In genomic region chr13:27455331-27455855, GRCh38 we compare ENCODE assay signal across 9 cellular contexts. TPM values are rescaled to one million over a fixed set of nuclear protein-coding genes. Genes with fewer than 3 reads are reported as not detected.
DNase-seq lines count a peak whose midpoint lies in the region; ATAC-seq, FAIRE-seq and TF ChIP-seq lines count a peak whose summit lies in the region.
"Had no signal": no experiment of that assay in that cellular context is flagged by ENCODE, and none has a peak within 500 bp of the region (broad histone marks: within the 10 kb centered on the region; RNA-seq: fewer than 3 reads in every experiment).

No MANE protein-coding gene starts in this region.

- H3K9me3 Mint-ChIP-seq in activated CD4-positive, alpha-beta T cell treated with anti-CD3 and anti-CD28 coated beads, Interleukin-2, amount 10 ng/mL, durations not matched to agents 24 days and 14 days = no peaks in the 10 kb centered on the region
- no peaks in the 10 kb centered on the region for H3K9me3 Mint-ChIP-seq in Caco-2 (ENCODE audit: unreplicated experiment)

- intact Hi-C loops in activated CD4-positive, alpha-beta T cell treated with anti-CD3 and anti-CD28 coated beads, Interleukin-2, amount 10 ng/mL, durations not matched to agents 24 days and 14 days (cut with micrococcal nuclease) = loop anchor here (10.0 kb wide), 1 partner anchor 281 kb away; the partner anchor contains the start of gene USP12
- intact Hi-C loops in Caco-2 (cut with micrococcal nuclease; ENCODE audit: unreplicated experiment) = loop anchor here (10.0 kb wide), 1 partner anchor 501 kb away; no protein-coding TSS in a partner anchor

- no peaks in the 10 kb centered on the region for H3K36me3 Mint-ChIP-seq in activated CD4-positive, alpha-beta T cell treated with anti-CD3 and anti-CD28 coated beads, Interleukin-2, amount 10 ng/mL, durations not matched to agents 24 days and 14 days (ENCODE audit: low read depth)
- H3K36me3 Mint-ChIP-seq in Caco-2 (ENCODE audit: insufficient read depth, unreplicated experiment) = peaks cover 11% of the 10 kb centered on the region

- H3K4me1 ChIP-seq in hepatocyte (ENCODE audit: insufficient read depth) = no peaks in the 10 kb centered on the region
- peaks cover 17% of the 10 kb centered on the region for H3K4me1 ChIP-seq in suprapubic skin
- H3K4me1 ChIP-seq in Caco-2 = peaks cover 7% of the 10 kb centered on the region; the same call in 1 of the 2 replicates

- no peak for TF ChIP-seq EP300 in suprapubic skin (IDR thresholded peaks at IDR 0.05)

- H2AFZ ChIP-seq in hepatocyte = peak overlapping the region; percentile 53

- peaks cover 15% of the 10 kb centered on the region for H3K4me1 Mint-ChIP-seq in activated CD4-positive, alpha-beta T cell treated with anti-CD3 and anti-CD28 coated beads, Interleukin-2, amount 10 ng/mL, durations not matched to agents 24 days and 14 days
- H3K4me1 Mint-ChIP-seq in Caco-2 (ENCODE audit: low read depth, unreplicated experiment) = no peaks in the 10 kb centered on the region

- no peak for ATAC-seq in GM21515 (IDR thresholded peaks at IDR 0.05; ENCODE audit: unreplicated experiment)

- H3K9me3 ChIP-seq in hepatocyte (ENCODE audit: low read depth) (no peaks in the 10 kb centered on the region), suprapubic skin (no peaks in the 10 kb centered on the region), Caco-2 (no peaks in the 10 kb centered on the region)

- no peaks in the 10 kb centered on the region for H3K27me3 Mint-ChIP-seq in activated CD4-positive, alpha-beta T cell treated with anti-CD3 and anti-CD28 coated beads, Interleukin-2, amount 10 ng/mL, durations not matched to agents 24 days and 14 days
- no peaks in the 10 kb centered on the region for H3K27me3 Mint-ChIP-seq in Caco-2 (ENCODE audit: insufficient read depth, unreplicated experiment)

- TF ChIP-seq POLR2A in suprapubic skin (IDR thresholded peaks at IDR 0.05) = no peak

- H4K20me1 ChIP-seq in hepatocyte (ENCODE audit: insufficient read depth, poor library complexity, severe bottlenecking) = no peaks in the 10 kb centered on the region

- POLR2A ChIA-PET in Caco-2 (lab: Charles Lee) = no interaction called here

- H3K36me3 ChIP-seq in hepatocyte (replicated peaks; ENCODE audit: insufficient read depth, low read depth) (no peaks in the 10 kb centered on the region), suprapubic skin (no peaks in the 10 kb centered on the region), Caco-2 (ENCODE audit: control insufficient read depth, insufficient read depth, low read length) (no peaks in the 10 kb centered on the region)

- no peak for FAIRE-seq in frontal cortex (lab: Jason Lieb, UNC)

- no TSS peak for BruUV-seq in Caco-2 (replicated peaks; lab: Mats Ljungman, UMichigan)

- H3K27me3 ChIP-seq in hepatocyte (no peaks in the 10 kb centered on the region), suprapubic skin (no peaks in the 10 kb centered on the region), Caco-2 (replicated peaks; ENCODE audit: control insufficient read depth, insufficient read depth, low read length) (no peaks in the 10 kb centered on the region)

- WGBS in hepatocyte (ENCODE audit: low lambda C conversion rate, missing lambda C conversion rate) = 54% methylated on average over 5 of the region's 5 CpGs
- 25% methylated on average over 5 of the region's 5 CpGs for WGBS in suprapubic skin

- no peak for TF ChIP-seq CTCF in WI38 (IDR thresholded peaks at IDR 0.05; ENCODE audit: low read depth, low read length)
- TF ChIP-seq CTCF in hepatocyte (IDR thresholded peaks at IDR 0.05; ENCODE audit: poor library complexity) = no peak
- no peak for TF ChIP-seq CTCF in suprapubic skin (IDR thresholded peaks at IDR 0.05)
- TF ChIP-seq CTCF in Caco-2 (IDR thresholded peaks at IDR 0.05; ENCODE audit: insufficient read depth in 1 of 2, low read depth in 1 of 2, low read length in 1 of 2, severe bottlenecking in 1 of 2, unreplicated experiment in 1 of 2) = no peak

- H3K9me2 ChIP-seq in hepatocyte (replicated peaks; ENCODE audit: insufficient read depth) = no peaks in the 10 kb centered on the region

- no peaks in the 10 kb centered on the region for H3K79me2 ChIP-seq in hepatocyte

- peak overlapping the region; percentile 88 for H3K4me3 Mint-ChIP-seq in activated CD4-positive, alpha-beta T cell treated with anti-CD3 and anti-CD28 coated beads, Interleukin-2, amount 10 ng/mL, durations not matched to agents 24 days and 14 days
- H3K4me3 Mint-ChIP-seq in Caco-2 (ENCODE audit: unreplicated experiment) = no peak overlapping the region

- DNase-seq in activated CD4-positive, alpha-beta T cell treated with anti-CD3 and anti-CD28 coated beads, Interleukin-2, amount 10 ng/mL, durations not matched to agents 24 days and 14 days = peak; percentile 77
- DNase-seq in activated CD4-positive, alpha-beta T cell treated with anti-CD3 and anti-CD28 coated beads, Interleukin-2, amount 50 U/mL, for 4 hours = no peak
- DNase-seq in hepatocyte (ENCODE audit: low spot score) (no peak), suprapubic skin (ENCODE audit: low spot score in 2 of 2) (no peak), Caco-2 (no peak), frontal cortex (ENCODE audit: low spot score in 2 of 2) (no peak)
- DNase-seq: stimulated activated CD4-positive, alpha-beta T cell treated with anti-CD3 and anti-CD28 coated beads, Interleukin-4, amount 100 ng/mL, for 24 hours had no signal

- peak overlapping the region; percentile 36 for H3K4me2 ChIP-seq in hepatocyte

- peak overlapping the region; percentile 95 for H3K27ac Mint-ChIP-seq in activated CD4-positive, alpha-beta T cell treated with anti-CD3 and anti-CD28 coated beads, Interleukin-2, amount 10 ng/mL, durations not matched to agents 24 days and 14 days
- no peak overlapping the region for H3K27ac Mint-ChIP-seq in Caco-2 (ENCODE audit: unreplicated experiment)

- H3K4me3 ChIP-seq in WI38 (ENCODE audit: low read depth, low read length) (peak overlapping the region; percentile 38), hepatocyte (no peak overlapping the region), suprapubic skin (peak overlapping the region; percentile 19), Caco-2 (ENCODE audit: low read depth, low read length) (no peak overlapping the region)

- peak overlapping the region; percentile 28 for H3K27ac ChIP-seq in hepatocyte
- no peak overlapping the region for H3K27ac ChIP-seq in suprapubic skin

- CTCF ChIA-PET in Caco-2 (lab: Charles Lee) = no interaction called here

RNA-seq across cellular contexts. Expression of gene MTIF3, which starts 5.0 kb away (rescaled TPM):
- 28.8 and 30.4 TPM in 2 replicates for total RNA-seq in activated CD4-positive, alpha-beta T cell treated with anti-CD3 and anti-CD28 coated beads, Interleukin-2, amount 10 ng/mL, durations not matched to agents 24 days and 14 days
- total RNA-seq in hepatocyte (66.7 and 82.3 TPM in 2 replicates), suprapubic skin (10 to 100 TPM; 42.1 to 66.9 (median 48.0) TPM), Caco-2 (2022) (41.8 and 51.5 TPM in 2 replicates), frontal cortex (40.4 TPM)
- polyA plus RNA-seq in hepatocyte = 58.0 and 71.6 TPM in 2 replicates

RNA-seq across cellular contexts. Expression of gene GTF3A, which starts 31.0 kb away (rescaled TPM):
- total RNA-seq in activated CD4-positive, alpha-beta T cell treated with anti-CD3 and anti-CD28 coated beads, Interleukin-2, amount 10 ng/mL, durations not matched to agents 24 days and 14 days = 279 and 284 TPM in 2 replicates
- 63.2 and 77.1 TPM in 2 replicates for total RNA-seq in hepatocyte
- polyA plus RNA-seq in hepatocyte = 104 and 121 TPM in 2 replicates
- total RNA-seq in suprapubic skin = 10 to 100 TPM; 82.5 to 93.1 (median 89.2) TPM
- total RNA-seq in Caco-2 (2022) = 132 and 141 TPM in 2 replicates
- total RNA-seq in frontal cortex = 94.6 TPM

Comparison
In these comparisons a context has a peak if more than half of its experiments do, and no peak if none do; other contexts are left out.
1. H3K4me3 ChIP-seq: peak in WI38 (single experiment) and suprapubic skin (single experiment); none in hepatocyte (single experiment) and Caco-2 (single experiment).